ENCODE assay signal across 25 cellular contexts in the genomic region with DNA sequence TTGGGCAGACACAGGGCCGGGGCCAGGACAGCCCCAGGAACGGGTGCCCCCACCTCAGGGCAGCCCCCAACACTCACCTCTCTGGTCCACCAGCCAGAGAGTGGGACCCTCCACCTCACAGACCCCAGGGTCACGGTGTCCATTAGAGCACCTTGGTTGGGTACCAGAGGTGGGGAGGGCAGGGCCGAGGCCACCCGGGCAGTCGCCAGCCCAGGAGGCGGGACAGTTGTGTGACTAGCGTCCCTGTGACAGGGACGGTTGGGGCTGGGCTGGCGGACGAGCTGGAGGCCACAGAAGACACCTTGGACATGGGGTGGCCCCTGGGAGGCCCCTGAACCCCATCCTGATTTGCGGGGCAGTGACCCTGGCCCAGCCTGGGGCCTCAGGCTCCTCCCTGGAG. TPM values are rescaled to one million over a fixed set of nuclear protein-coding genes. Genes with fewer than 3 reads are reported as not detected.
A peak's percentile ranks its signal among the peaks of the same experiment; 100 is the strongest.
DNase-seq lines count a peak whose midpoint lies in the region; ATAC-seq and TF ChIP-seq lines count a peak whose summit lies in the region.
"Had no signal": no experiment of that assay in that cellular context is flagged by ENCODE, and none has a peak within 500 bp of the region (broad histone marks: within the 10 kb centered on the region; RNA-seq: fewer than 3 reads in every experiment).

No MANE protein-coding gene starts in this region.

- TF ChIP-seq CTCF in HCT116 (IDR thresholded peaks at IDR 0.05 in 2 of 3, conservative IDR thresholded peaks at IDR 0.05 in 1 of 3; ENCODE audit: borderline replicate concordance in 1 of 3, insufficient read depth in 1 of 3, low read depth in 2 of 3, low read length in 2 of 3) (no peak), WERI-Rb-1 (IDR thresholded peaks at IDR 0.05; ENCODE audit: low read depth, low read length) (no peak), GM13976 (IDR thresholded peaks at IDR 0.05; ENCODE audit: borderline replicate concordance, control extremely low read depth, extremely low read depth, insufficient read depth, missing control alignments) (no peak)

- no peak overlapping the region for H3K4me2 ChIP-seq in HCT116 (ENCODE audit: low read length)
- H3K4me2 ChIP-seq: BLaER1 had no signal

- peaks cover 0 to 13% of the 10 kb centered on the region in 2 experiments; a peak in 2 of 4 replicates for H3K4me1 ChIP-seq in HCT116 (ENCODE audit: control insufficient read depth in 1 of 2, insufficient read depth in 2 of 2, low read length in 2 of 2)
- H3K4me1 ChIP-seq: BE2C had no signal

- RAD21 ChIA-PET in HCT116 (lab: Charles Lee; ENCODE audit: low non-redundant PET in 1 of 2, low total read pairs in 2 of 2, uncharacterized antibody in 2 of 2, unreplicated experiment in 2 of 2): no interaction called here

- no peaks in the 10 kb centered on the region for H3K9me3 ChIP-seq in HCT116 (ENCODE audit: control insufficient read depth in 1 of 2, insufficient read depth in 1 of 2, low read depth in 1 of 2, low read length in 2 of 2)
- no peaks in the 10 kb centered on the region for H3K9me3 ChIP-seq in WERI-Rb-1 (ENCODE audit: severe bottlenecking)
- H3K9me3 ChIP-seq: BE2C, BLaER1 had no signal

- no peak overlapping the region for H2AFZ ChIP-seq in HCT116 (ENCODE audit: low read depth, low read length, poor library complexity, severe bottlenecking)

- H3K27ac ChIP-seq in HCT116 (ENCODE audit: low read depth, low read length) (no peak overlapping the region), WERI-Rb-1 (peak overlapping the region; percentile 84)
- H3K27ac ChIP-seq: BLaER1 had no signal

- H3K4me3 ChIP-seq in HCT116 (replicated peaks in 1 of 2; ENCODE audit: low read depth in 1 of 2, low read length in 2 of 2) (no peak overlapping the region), WERI-Rb-1 (ENCODE audit: low read depth, low read length) (no peak overlapping the region)
- H3K4me3 ChIP-seq: BLaER1, GM12878 had no signal

- H3K36me3 ChIP-seq in HCT116 (ENCODE audit: control insufficient read depth in 1 of 2, insufficient read depth in 2 of 2, low read length in 2 of 2) (no peaks in the 10 kb centered on the region), WERI-Rb-1 (no peaks in the 10 kb centered on the region)
- H3K36me3 ChIP-seq: BE2C, BLaER1 had no signal

- H3K27me3 ChIP-seq in HCT116 (ENCODE audit: insufficient read depth, low read length) (no peaks in the 10 kb centered on the region), WERI-Rb-1 (ENCODE audit: insufficient read depth, low read depth, severe bottlenecking) (no peaks in the 10 kb centered on the region)

- in situ Hi-C loops in GM13976 (cut with MboI; ENCODE audit: low sequenced_read_pairs, unreplicated experiment): no loop called here

- intact Hi-C loops in HCT116 (cut with micrococcal nuclease): no loop called here

- POLR2A ChIA-PET in HCT116 (lab: Charles Lee): no interaction called here

- DNase-seq in HCT116 (ENCODE audit: low read depth, low spot score): no peak
- no peak for DNase-seq in WERI-Rb-1
- no peak for DNase-seq in GM13976 (ENCODE audit: low spot score)
- DNase-seq: 8988T; ACHN; C1 segment of cervical spinal cord; CD4-positive, alpha-beta memory T cell; CD4-positive, CD25-positive, alpha-beta regulatory T cell; CD8-positive, alpha-beta memory T cell; COR-L47; DMS53; DMS79; DND-41; EL; GDM1 had no signal

- H3K79me2 ChIP-seq in HCT116 (ENCODE audit: insufficient read depth, low read length): no peaks in the 10 kb centered on the region

- TF ChIP-seq POLR2A in HCT116 (IDR thresholded peaks at IDR 0.05; ENCODE audit: borderline replicate concordance, extremely low read depth, insufficient read depth, insufficient read length): no peak

- ATAC-seq in HCT116 (no peak), SK-N-SH treated with all-trans-retinoic acid at 6 μM for 48 hours (no peak), HG03097 (IDR thresholded peaks at IDR 0.05; ENCODE audit: low FRiP score, unreplicated experiment) (no peak)
- ATAC-seq: GM12878 had no signal

- H3K9ac ChIP-seq in HCT116 (ENCODE audit: low read length): no peak overlapping the region
- H3K9ac ChIP-seq: BLaER1 had no signal

- no peak for TF ChIP-seq RAD21 in HCT116 (IDR thresholded peaks at IDR 0.05; ENCODE audit: low read depth)

- BruUV-seq in HCT116 (replicated peaks; lab: Mats Ljungman, UMichigan): no TSS peak

- H3K9me2 ChIP-seq in HCT116 (ENCODE audit: insufficient read depth): no peaks in the 10 kb centered on the region

- H4K20me1 ChIP-seq in HCT116 (ENCODE audit: insufficient read depth): no peaks in the 10 kb centered on the region

- CTCF ChIA-PET in HCT116 (lab: Charles Lee): no interaction called here

TF ChIP-seq in HCT116, 20 proteins besides CTCF, POLR2A, EP300 and RAD21:
- TF ChIP-seq ELF1 (IDR thresholded peaks at IDR 0.05; ENCODE audit: borderline replicate concordance, low read depth) (no peak), ZFX (IDR thresholded peaks at IDR 0.05) (peak; percentile 22; the same call in 1 of the 2 replicates)

TF ChIP-seq in SK-N-SH treated with all-trans-retinoic acid at 6 μM for 48 hours, 23 proteins besides CTCF, POLR2A, EP300 and RAD21:
- TF ChIP-seq TCF4 (CRISPR knock-in tag; IDR thresholded peaks at IDR 0.05; ENCODE audit: borderline replicate concordance) (no peak), ZFP30 (CRISPR knock-in tag; IDR thresholded peaks at IDR 0.05) (no peak), ZC3H10 (CRISPR knock-in tag; IDR thresholded peaks at IDR 0.05) (no peak), ZNF70 (CRISPR knock-in tag; IDR thresholded peaks at IDR 0.05) (no peak), ZFP3 (CRISPR knock-in tag; IDR thresholded peaks at IDR 0.05) (no peak)
- TF ChIP-seq, protein P1, sequence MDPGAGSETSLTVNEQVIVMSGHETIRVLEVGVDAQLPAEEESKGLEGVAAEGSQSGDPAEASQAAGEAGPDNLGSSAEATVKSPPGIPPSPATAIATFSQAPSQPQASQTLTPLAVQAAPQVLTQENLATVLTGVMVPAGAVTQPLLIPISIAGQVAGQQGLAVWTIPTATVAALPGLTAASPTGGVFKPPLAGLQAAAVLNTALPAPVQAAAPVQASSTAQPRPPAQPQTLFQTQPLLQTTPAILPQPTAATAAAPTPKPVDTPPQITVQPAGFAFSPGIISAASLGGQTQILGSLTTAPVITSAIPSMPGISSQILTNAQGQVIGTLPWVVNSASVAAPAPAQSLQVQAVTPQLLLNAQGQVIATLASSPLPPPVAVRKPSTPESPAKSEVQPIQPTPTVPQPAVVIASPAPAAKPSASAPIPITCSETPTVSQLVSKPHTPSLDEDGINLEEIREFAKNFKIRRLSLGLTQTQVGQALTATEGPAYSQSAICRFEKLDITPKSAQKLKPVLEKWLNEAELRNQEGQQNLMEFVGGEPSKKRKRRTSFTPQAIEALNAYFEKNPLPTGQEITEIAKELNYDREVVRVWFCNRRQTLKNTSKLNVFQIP (CRISPR knock-in tag; IDR thresholded peaks at IDR 0.05; ENCODE audit: borderline replicate concordance, low read depth): no peak
- TF ChIP-seq, protein P2, sequence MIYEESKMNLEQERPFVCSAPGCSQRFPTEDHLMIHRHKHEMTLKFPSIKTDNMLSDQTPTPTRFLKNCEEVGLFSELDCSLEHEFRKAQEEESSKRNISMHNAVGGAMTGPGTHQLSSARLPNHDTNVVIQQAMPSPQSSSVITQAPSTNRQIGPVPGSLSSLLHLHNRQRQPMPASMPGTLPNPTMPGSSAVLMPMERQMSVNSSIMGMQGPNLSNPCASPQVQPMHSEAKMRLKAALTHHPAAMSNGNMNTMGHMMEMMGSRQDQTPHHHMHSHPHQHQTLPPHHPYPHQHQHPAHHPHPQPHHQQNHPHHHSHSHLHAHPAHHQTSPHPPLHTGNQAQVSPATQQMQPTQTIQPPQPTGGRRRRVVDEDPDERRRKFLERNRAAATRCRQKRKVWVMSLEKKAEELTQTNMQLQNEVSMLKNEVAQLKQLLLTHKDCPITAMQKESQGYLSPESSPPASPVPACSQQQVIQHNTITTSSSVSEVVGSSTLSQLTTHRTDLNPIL (CRISPR knock-in tag; IDR thresholded peaks at IDR 0.05; ENCODE audit: low read depth): no peak
- TF ChIP-seq, protein P3, sequence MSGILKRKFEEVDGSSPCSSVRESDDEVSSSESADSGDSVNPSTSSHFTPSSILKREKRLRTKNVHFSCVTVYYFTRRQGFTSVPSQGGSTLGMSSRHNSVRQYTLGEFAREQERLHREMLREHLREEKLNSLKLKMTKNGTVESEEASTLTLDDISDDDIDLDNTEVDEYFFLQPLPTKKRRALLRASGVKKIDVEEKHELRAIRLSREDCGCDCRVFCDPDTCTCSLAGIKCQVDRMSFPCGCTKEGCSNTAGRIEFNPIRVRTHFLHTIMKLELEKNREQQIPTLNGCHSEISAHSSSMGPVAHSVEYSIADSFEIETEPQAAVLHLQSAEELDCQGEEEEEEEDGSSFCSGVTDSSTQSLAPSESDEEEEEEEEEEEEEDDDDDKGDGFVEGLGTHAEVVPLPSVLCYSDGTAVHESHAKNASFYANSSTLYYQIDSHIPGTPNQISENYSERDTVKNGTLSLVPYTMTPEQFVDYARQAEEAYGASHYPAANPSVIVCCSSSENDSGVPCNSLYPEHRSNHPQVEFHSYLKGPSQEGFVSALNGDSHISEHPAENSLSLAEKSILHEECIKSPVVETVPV (CRISPR knock-in tag; IDR thresholded peaks at IDR 0.05): no peak
- TF ChIP-seq, protein P4, sequence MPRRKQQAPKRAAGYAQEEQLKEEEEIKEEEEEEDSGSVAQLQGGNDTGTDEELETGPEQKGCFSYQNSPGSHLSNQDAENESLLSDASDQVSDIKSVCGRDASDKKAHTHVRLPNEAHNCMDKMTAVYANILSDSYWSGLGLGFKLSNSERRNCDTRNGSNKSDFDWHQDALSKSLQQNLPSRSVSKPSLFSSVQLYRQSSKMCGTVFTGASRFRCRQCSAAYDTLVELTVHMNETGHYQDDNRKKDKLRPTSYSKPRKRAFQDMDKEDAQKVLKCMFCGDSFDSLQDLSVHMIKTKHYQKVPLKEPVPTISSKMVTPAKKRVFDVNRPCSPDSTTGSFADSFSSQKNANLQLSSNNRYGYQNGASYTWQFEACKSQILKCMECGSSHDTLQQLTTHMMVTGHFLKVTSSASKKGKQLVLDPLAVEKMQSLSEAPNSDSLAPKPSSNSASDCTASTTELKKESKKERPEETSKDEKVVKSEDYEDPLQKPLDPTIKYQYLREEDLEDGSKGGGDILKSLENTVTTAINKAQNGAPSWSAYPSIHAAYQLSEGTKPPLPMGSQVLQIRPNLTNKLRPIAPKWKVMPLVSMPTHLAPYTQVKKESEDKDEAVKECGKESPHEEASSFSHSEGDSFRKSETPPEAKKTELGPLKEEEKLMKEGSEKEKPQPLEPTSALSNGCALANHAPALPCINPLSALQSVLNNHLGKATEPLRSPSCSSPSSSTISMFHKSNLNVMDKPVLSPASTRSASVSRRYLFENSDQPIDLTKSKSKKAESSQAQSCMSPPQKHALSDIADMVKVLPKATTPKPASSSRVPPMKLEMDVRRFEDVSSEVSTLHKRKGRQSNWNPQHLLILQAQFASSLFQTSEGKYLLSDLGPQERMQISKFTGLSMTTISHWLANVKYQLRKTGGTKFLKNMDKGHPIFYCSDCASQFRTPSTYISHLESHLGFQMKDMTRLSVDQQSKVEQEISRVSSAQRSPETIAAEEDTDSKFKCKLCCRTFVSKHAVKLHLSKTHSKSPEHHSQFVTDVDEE (CRISPR knock-in tag; IDR thresholded peaks at IDR 0.05): no peak

RNA-seq across cellular contexts. Expression of a gene that starts 11.7 kb away (rescaled TPM):
- 0.27 TPM for total RNA-seq in HCT116 (2021; ENCODE audit: unreplicated experiment)
- polyA plus RNA-seq in HCT116 (2012): 0.09 and 0.16 TPM in 2 replicates
- total RNA-seq: A673; CD4-positive, alpha-beta memory T cell; CD4-positive, CD25-positive, alpha-beta regulatory T cell; CD8-positive, alpha-beta memory T cell; Daoy; GM12878 had no signal
- polyA plus RNA-seq: AG04450; CD14-positive monocyte; CD4-positive, alpha-beta memory T cell; CD4-positive, CD25-positive, alpha-beta regulatory T cell; CD8-positive, alpha-beta memory T cell; GM12878 had no signal

RNA-seq across cellular contexts. Expression of a gene that starts 35.2 kb away (rescaled TPM):
- 7.2 TPM for total RNA-seq in HCT116 (2021; ENCODE audit: unreplicated experiment)
- polyA plus RNA-seq in HCT116 (2012): 6.1 and 6.2 TPM in 2 replicates
- total RNA-seq: A673; CD4-positive, alpha-beta memory T cell; CD4-positive, CD25-positive, alpha-beta regulatory T cell; CD8-positive, alpha-beta memory T cell; Daoy; G401; GM12878 had no signal
- polyA plus RNA-seq: AG04450; CD14-positive monocyte; CD4-positive, alpha-beta memory T cell; CD4-positive, CD25-positive, alpha-beta regulatory T cell; CD8-positive, alpha-beta memory T cell; GM12878 had no signal

RNA-seq across cellular contexts. Expression of a gene that starts 45.2 kb away (rescaled TPM):
- total RNA-seq in HCT116 (2021; ENCODE audit: unreplicated experiment): 24.3 TPM
- 26.8 and 30.7 TPM in 2 replicates for polyA plus RNA-seq in HCT116 (2012)
- polyA plus RNA-seq: CD14-positive monocyte had no signal
